1 cellular context compared by ENCODE assay signal in genomic region chr4:184168406-184169019, GRCh38.
TF ChIP-seq lines count a peak whose summit lies in the region.

No MANE protein-coding gene starts in this region.

TF ChIP-seq in H1, 55 proteins besides CTCF, POLR2A, EP300 and RAD21 (continued from another document):
- TF ChIP-seq TCF12 (IDR thresholded peaks at IDR 0.05; ENCODE audit: low read depth, low read length) (0 out of 2 replicates have a peak, but pooled peaks have one; percentile 28), CREB1 (IDR thresholded peaks at IDR 0.05) (no peak), RFX5 (IDR thresholded peaks at IDR 0.05; ENCODE audit: borderline replicate concordance, low read depth, low read length) (no peak), TAF1 (IDR thresholded peaks at IDR 0.05; ENCODE audit: low read depth, low read length) (no peak), CHD1 (IDR thresholded peaks at IDR 0.05; ENCODE audit: low read depth, low read length) (no peak), SP1 (IDR thresholded peaks at IDR 0.05; ENCODE audit: low read depth, low read length) (no peak), RNF2 (IDR thresholded peaks at IDR 0.05; ENCODE audit: borderline replicate concordance, low read depth, low read length, missing control alignments, poor library complexity, severe bottlenecking) (no peak), ATF2 (IDR thresholded peaks at IDR 0.05; ENCODE audit: low read length) (no peak), CTBP2 (IDR thresholded peaks at IDR 0.05; ENCODE audit: borderline replicate concordance, insufficient read depth, insufficient read length, low read length) (no peak), RBBP5 (IDR thresholded peaks at IDR 0.05; ENCODE audit: borderline replicate concordance, low read depth, low read length) (0 out of 2 replicates have a peak, but pooled peaks have one; percentile 17), YY1 (IDR thresholded peaks at IDR 0.05; ENCODE audit: low read depth, low read length) (peak; percentile 62), SIN3A (conservative IDR thresholded peaks at IDR 0.05 in 1 of 2, IDR thresholded peaks at IDR 0.05 in 1 of 2; ENCODE audit: low read depth in 1 of 2, low read length in 2 of 2) (peak in 1 of 2 experiments; percentile 50; a peak in 2 of 4 replicates), EZH2 (IDR thresholded peaks at IDR 0.05; ENCODE audit: low read depth, low read length, severe bottlenecking) (no peak)
